28 cellular contexts compared by ENCODE assay signal in genomic region chr12:52205584-52206308, GRCh38. TPM values are rescaled to one million over a fixed set of nuclear protein-coding genes. Genes with fewer than 3 reads are reported as not detected.
DNase-seq lines count a peak whose midpoint lies in the region; ATAC-seq and TF ChIP-seq lines count a peak whose summit lies in the region.
"Had no signal": no experiment of that assay in that cellular context is flagged by ENCODE, and none has a peak within 500 bp of the region (broad histone marks: within the 10 kb centered on the region; RNA-seq: fewer than 3 reads in every experiment).

No MANE protein-coding gene starts in this region.

- H2AFZ ChIP-seq in PC-9: no peak overlapping the region

- H3K27me3 ChIP-seq in PC-9 (ENCODE audit: insufficient read depth, low read depth) (no peaks in the 10 kb centered on the region), skeletal muscle satellite cell (ENCODE audit: control insufficient read depth, insufficient read depth, low read length) (no peaks in the 10 kb centered on the region)
- H3K27me3 ChIP-seq: adrenal gland, brain microvascular endothelial cell, esophagus muscularis mucosa, left lung had no signal

- H3K9me3 Mint-ChIP-seq in activated naive CD8-positive, alpha-beta T cell treated with anti-CD3 and anti-CD28 coated beads, Interleukin-2, amount 10 ng/mL, durations not matched to agents 7 days and 5 days: no peaks in the 10 kb centered on the region
- H3K9me3 Mint-ChIP-seq in activated naive CD8-positive, alpha-beta T cell treated with anti-CD3 and anti-CD28 coated beads, Interleukin-2, amount 50 U/mL, for 24 hours: no peaks in the 10 kb centered on the region
- no peaks in the 10 kb centered on the region for H3K9me3 Mint-ChIP-seq in mesothelial cell of epicardium
- H3K9me3 Mint-ChIP-seq: activated CD4-positive, alpha-beta memory T cell treated with anti-CD3 and anti-CD28 coated beads, Interleukin-2, amount 10 ng/mL, durations not matched to agents 7 days and 5 days had no signal

- H3K9me3 ChIP-seq in PC-9 (ENCODE audit: insufficient read depth, low read depth) (no peaks in the 10 kb centered on the region), skeletal muscle satellite cell (replicated peaks; ENCODE audit: low read length) (no peaks in the 10 kb centered on the region)
- H3K9me3 ChIP-seq: adrenal gland, esophagus muscularis mucosa, gastrocnemius medialis, left lung had no signal

- no peak for ATAC-seq in activated naive CD8-positive, alpha-beta T cell treated with anti-CD3 and anti-CD28 coated beads, Interleukin-2, amount 10 ng/mL, durations not matched to agents 7 days and 5 days (ENCODE audit: low read depth)
- ATAC-seq in activated naive CD8-positive, alpha-beta T cell treated with anti-CD3 and anti-CD28 coated beads, Interleukin-2, amount 50 U/mL, for 24 hours: no peak
- ATAC-seq: gastrocnemius medialis, left lung had no signal

- H3K4me1 Mint-ChIP-seq in activated naive CD8-positive, alpha-beta T cell treated with anti-CD3 and anti-CD28 coated beads, Interleukin-2, amount 10 ng/mL, durations not matched to agents 7 days and 5 days: peaks cover 1% of the 10 kb centered on the region
- H3K4me1 Mint-ChIP-seq in activated naive CD8-positive, alpha-beta T cell treated with anti-CD3 and anti-CD28 coated beads, Interleukin-2, amount 50 U/mL, for 24 hours: peaks cover 9% of the 10 kb centered on the region
- peaks cover 60% of the 10 kb centered on the region for H3K4me1 Mint-ChIP-seq in mesothelial cell of epicardium
- H3K4me1 Mint-ChIP-seq: immature natural killer cell had no signal

- intact Hi-C loops in PC-9 (cut with micrococcal nuclease; ENCODE audit: unreplicated experiment): no loop called here

- POLR2A ChIA-PET in activated naive CD8-positive, alpha-beta T cell treated with anti-CD3 and anti-CD28 coated beads, Interleukin-2, amount 10 ng/mL, durations not matched to agents 7 days and 5 days (lab: Charles Lee): interaction anchor here (0.5 kb wide), 1 partner anchor 82 kb away, joined by 6 read pairs; no protein-coding TSS in a partner anchor
- POLR2A ChIA-PET in PC-9 (lab: Charles Lee; ENCODE audit: unreplicated experiment): interaction anchor here (0.6 to 3.6 kb wide), 5 partner anchors 14 to 801 kb away, joined by 3 to 26 read pairs (median 4); partner anchors contain the start of genes EIF4B and KRT80

- TSS peak; percentile 49 for BruUV-seq in PC-9 (replicated peaks; lab: Mats Ljungman, UMichigan)

- no peak overlapping the region for H3K4me3 Mint-ChIP-seq in activated naive CD8-positive, alpha-beta T cell treated with anti-CD3 and anti-CD28 coated beads, Interleukin-2, amount 10 ng/mL, durations not matched to agents 7 days and 5 days
- no peak overlapping the region for H3K4me3 Mint-ChIP-seq in activated naive CD8-positive, alpha-beta T cell treated with anti-CD3 and anti-CD28 coated beads, Interleukin-2, amount 50 U/mL, for 24 hours
- no peak overlapping the region for H3K4me3 Mint-ChIP-seq in mesothelial cell of epicardium
- H3K4me3 Mint-ChIP-seq: activated CD4-positive, alpha-beta memory T cell treated with anti-CD3 and anti-CD28 coated beads, Interleukin-2, amount 10 ng/mL, durations not matched to agents 7 days and 5 days; immature natural killer cell had no signal

- no peaks in the 10 kb centered on the region for H4K20me1 ChIP-seq in PC-9 (ENCODE audit: insufficient read depth)

- H3K36me3 ChIP-seq in PC-9 (ENCODE audit: low read depth) (no peaks in the 10 kb centered on the region), skeletal muscle satellite cell (ENCODE audit: insufficient read depth, low read length) (no peaks in the 10 kb centered on the region)
- H3K36me3 ChIP-seq: adrenal gland, brain microvascular endothelial cell, esophagus muscularis mucosa, gastrocnemius medialis, left lung had no signal

- H3K27ac Mint-ChIP-seq in activated naive CD8-positive, alpha-beta T cell treated with anti-CD3 and anti-CD28 coated beads, Interleukin-2, amount 10 ng/mL, durations not matched to agents 7 days and 5 days: peak overlapping the region; percentile 57
- H3K27ac Mint-ChIP-seq in activated naive CD8-positive, alpha-beta T cell treated with anti-CD3 and anti-CD28 coated beads, Interleukin-2, amount 50 U/mL, for 24 hours: no peak overlapping the region
- H3K27ac Mint-ChIP-seq in mesothelial cell of epicardium: peak overlapping the region; percentile 1
- H3K27ac Mint-ChIP-seq: activated CD4-positive, alpha-beta memory T cell treated with anti-CD3 and anti-CD28 coated beads, Interleukin-2, amount 10 ng/mL, durations not matched to agents 7 days and 5 days; immature natural killer cell; progenitor cell of endocrine pancreas had no signal

- H3K36me3 Mint-ChIP-seq in activated naive CD8-positive, alpha-beta T cell treated with anti-CD3 and anti-CD28 coated beads, Interleukin-2, amount 10 ng/mL, durations not matched to agents 7 days and 5 days: no peaks in the 10 kb centered on the region
- H3K36me3 Mint-ChIP-seq in activated naive CD8-positive, alpha-beta T cell treated with anti-CD3 and anti-CD28 coated beads, Interleukin-2, amount 50 U/mL, for 24 hours (ENCODE audit: low read depth): no peaks in the 10 kb centered on the region
- H3K36me3 Mint-ChIP-seq in mesothelial cell of epicardium: no peaks in the 10 kb centered on the region
- H3K36me3 Mint-ChIP-seq: immature natural killer cell had no signal

- H3F3A ChIP-seq in PC-9 (ENCODE audit: insufficient read depth, low read depth): peaks cover 29% of the 10 kb centered on the region; the same call in 1 of the 2 replicates

- no peaks in the 10 kb centered on the region for H3K9me2 ChIP-seq in PC-9 (ENCODE audit: insufficient read depth)

- H3K27me3 Mint-ChIP-seq in activated naive CD8-positive, alpha-beta T cell treated with anti-CD3 and anti-CD28 coated beads, Interleukin-2, amount 10 ng/mL, durations not matched to agents 7 days and 5 days: peaks cover 23% of the 10 kb centered on the region
- H3K27me3 Mint-ChIP-seq in activated naive CD8-positive, alpha-beta T cell treated with anti-CD3 and anti-CD28 coated beads, Interleukin-2, amount 50 U/mL, for 24 hours: peaks cover 20% of the 10 kb centered on the region
- H3K27me3 Mint-ChIP-seq in mesothelial cell of epicardium (ENCODE audit: low read depth): peaks cover 2% of the 10 kb centered on the region

- H3K27ac ChIP-seq in PC-9: no peak overlapping the region
- H3K27ac ChIP-seq: adrenal gland, brain microvascular endothelial cell, esophagus muscularis mucosa, gastrocnemius medialis, left lung had no signal

- H3K4me1 ChIP-seq in PC-9 (replicated peaks; ENCODE audit: insufficient read depth) (peaks cover 64% of the 10 kb centered on the region), skeletal muscle satellite cell (ENCODE audit: control insufficient read depth, insufficient read depth, low read length) (peaks cover 66% of the 10 kb centered on the region)

- H3K79me2 ChIP-seq in PC-9 (ENCODE audit: low read depth): no peaks in the 10 kb centered on the region

- H3K4me3 ChIP-seq in PC-9: no peak overlapping the region
- no peak overlapping the region for H3K4me3 ChIP-seq in skeletal muscle satellite cell (ENCODE audit: low read length)
- H3K4me3 ChIP-seq: adrenal gland, esophagus muscularis mucosa, gastrocnemius medialis, left lung had no signal

- CTCF ChIA-PET in PC-9 (lab: Charles Lee): interaction anchor here (1.0 kb wide), 1 partner anchor 10 kb away, joined by 3 read pairs; no protein-coding TSS in a partner anchor

- no peak for TF ChIP-seq CTCF in PC-9 (conservative IDR thresholded peaks at IDR 0.05)
- TF ChIP-seq CTCF in mesothelial cell of epicardium (IDR thresholded peaks at IDR 0.05; ENCODE audit: unreplicated experiment): no peak

- peak; percentile 5 for DNase-seq in activated naive CD8-positive, alpha-beta T cell treated with anti-CD3 and anti-CD28 coated beads, Interleukin-2, amount 10 ng/mL, durations not matched to agents 7 days and 5 days
- no peak for DNase-seq in activated naive CD8-positive, alpha-beta T cell treated with anti-CD3 and anti-CD28 coated beads, Interleukin-2, amount 50 U/mL, for 24 hours
- DNase-seq in PC-9: no peak
- no peak for DNase-seq in mesothelial cell of epicardium (ENCODE audit: low spot score in 2 of 2, unreplicated experiment in 2 of 2)
- no peak for DNase-seq in activated naive CD4-positive, alpha-beta T cell (lab: John Stamatoyannopoulos, UW)
- DNase-seq in NCI-H1048 (lab: John Stamatoyannopoulos, UW): no peak
- no peak for DNase-seq in activated CD4-positive, alpha-beta T cell treated with anti-CD3 and anti-CD28 coated beads for 4 hours
- DNase-seq: activated CD4-positive, alpha-beta memory T cell treated with anti-CD3 and anti-CD28 coated beads, Interleukin-2, amount 10 ng/mL, durations not matched to agents 7 days and 5 days; activated gamma-delta T cell treated with Interleukin-2 at 50 U/mL for 16 hours; brain microvascular endothelial cell; COR-L47; DMS79 treated with DMSO at 0.1 percent for 48 hours; effector CD8-positive, alpha-beta T cell; hippocampal formation; immature natural killer cell; Kasumi-1; NCI-H1092 treated with DMSO at 0.1 percent for 48 hours; NCI-H1930; NCI-H2227 treated with DMSO at 0.1 percent for 48 hours; SHP77 treated with DMSO at 0.1 percent for 48 hours; stimulated activated CD4-positive, alpha-beta T cell treated with anti-CD3 and anti-CD28 coated beads, Interleukin-1b, Interleukin-23, amount 100 ng/mL, for 48 hours had no signal

- peak overlapping the region; percentile 7 for H3K9ac ChIP-seq in skeletal muscle satellite cell (ENCODE audit: low read depth, low read length)

- H3K4me2 ChIP-seq in PC-9 (no peak overlapping the region), skeletal muscle satellite cell (ENCODE audit: low read length) (no peak overlapping the region)

RNA-seq across cellular contexts. Expression of gene KRT80, which starts 13.9 kb away (rescaled TPM):
- not detected for total RNA-seq in activated naive CD8-positive, alpha-beta T cell treated with anti-CD3 and anti-CD28 coated beads, Interleukin-2, amount 10 ng/mL, durations not matched to agents 7 days and 5 days
- total RNA-seq in PC-9 (2021) (84.1 and 94.9 TPM in 2 replicates), mesothelial cell of epicardium (2.7 to 3.0 TPM (median 3.0 TPM) in 3 replicates)
- under 0.01 and 1.5 TPM in 2 replicates for total RNA-seq in skeletal muscle satellite cell (2012; rRNA removed)
- total RNA-seq: activated CD4-positive, alpha-beta memory T cell treated with anti-CD3 and anti-CD28 coated beads, Interleukin-2, amount 10 ng/mL, durations not matched to agents 7 days and 5 days had no signal

RNA-seq across cellular contexts. Expression of gene KRT7, which starts 27.3 kb away (rescaled TPM):
- 1 to 10 TPM; 8.5 to 8.9 TPM for total RNA-seq in activated naive CD8-positive, alpha-beta T cell treated with anti-CD3 and anti-CD28 coated beads, Interleukin-2, amount 10 ng/mL, durations not matched to agents 7 days and 5 days
- 3,783 and 4,555 TPM in 2 replicates for total RNA-seq in PC-9 (2021)
- total RNA-seq in mesothelial cell of epicardium: 85.5 to 90.3 TPM (median 86.6 TPM) in 3 replicates
- total RNA-seq in skeletal muscle satellite cell (2012; rRNA removed): 2.3 and 12.5 TPM in 2 replicates
- total RNA-seq: skeletal muscle tissue had no signal

Comparison
In these comparisons a context has a peak if more than half of its experiments do, and no peak if none do; other contexts are left out.
1. RNA of gene KRT80, which starts 13.9 kb away (total RNA-seq): 84.1 to 94.9 TPM in PC-9; 2.7 to 3.0 TPM in mesothelial cell of epicardium and not detected in activated naive CD8-positive, alpha-beta T cell treated with anti-CD3 and anti-CD28 coated beads, Interleukin-2, amount 10 ng/mL, durations not matched to agents 7 days and 5 days; every median in the first group is over 10 times any median in the second.
2. RNA of gene KRT7, which starts 27.3 kb away (total RNA-seq): 3,783 to 4,555 TPM in PC-9; 85.5 to 90.3 TPM in mesothelial cell of epicardium and 8.5 to 8.9 TPM in activated naive CD8-positive, alpha-beta T cell treated with anti-CD3 and anti-CD28 coated beads, Interleukin-2, amount 10 ng/mL, durations not matched to agents 7 days and 5 days; every median in the first group is over 10 times any median in the second.